In genomic region chr7:149427893-149428292, GRCh38 we compare ENCODE assay signal across 40 cellular contexts.
"Had no signal": no experiment of that assay in that cellular context is flagged by ENCODE, and none has a peak within 500 bp of the region (broad histone marks: within the 10 kb centered on the region; RNA-seq: fewer than 3 reads in every experiment).

No MANE protein-coding gene starts in this region.

- H3K27ac ChIP-seq: ascending aorta, body of pancreas, brain microvascular endothelial cell, breast epithelium, cardiac muscle cell had no signal

- H3K4me3 ChIP-seq: adrenal gland, ascending aorta, body of pancreas, breast epithelium, cardiac muscle cell had no signal

- H3K27me3 Mint-ChIP-seq: activated naive CD4-positive, alpha-beta T cell treated with anti-CD3 and anti-CD28 coated beads, Interleukin-2, amount 50 U/mL, for 24 hours; activated naive CD8-positive, alpha-beta T cell; activated T-cell treated with anti-CD3 and anti-CD28 coated beads, Interleukin-2, amount 50 U/mL, for 24 hours; activated T-helper 17 cell treated with anti-CD3 and anti-CD28 coated beads, Interleukin-2, amount 50 U/mL, for 72 hours; brain; central memory CD8-positive, alpha-beta T cell had no signal

- H3K27me3 ChIP-seq: adrenal gland, ascending aorta, body of pancreas, brain microvascular endothelial cell, breast epithelium, cardiac muscle cell had no signal

- H3K4me3 Mint-ChIP-seq: activated naive CD4-positive, alpha-beta T cell treated with anti-CD3 and anti-CD28 coated beads for 36 hours; activated naive CD4-positive, alpha-beta T cell treated with anti-CD3 and anti-CD28 coated beads, Interleukin-2, amount 10 ng/mL, durations not matched to agents 7 days and 5 days; activated naive CD4-positive, alpha-beta T cell treated with anti-CD3 and anti-CD28 coated beads, Interleukin-2, amount 50 U/mL, for 24 hours; activated naive CD8-positive, alpha-beta T cell; activated naive CD8-positive, alpha-beta T cell treated with anti-CD3 and anti-CD28 coated beads for 36 hours; activated naive CD8-positive, alpha-beta T cell treated with anti-CD3 and anti-CD28 coated beads, Interleukin-2, amount 10 ng/mL, durations not matched to agents 7 days and 5 days; activated naive CD8-positive, alpha-beta T cell treated with anti-CD3 and anti-CD28 coated beads, Interleukin-2, amount 50 U/mL, for 24 hours; activated T-cell treated with anti-CD3 and anti-CD28 coated beads, Interleukin-2, amount 50 U/mL, for 24 hours; activated T-cell treated with anti-CD3 and anti-CD28 coated beads, Interleukin-2, amount 50 U/mL, for 4 hours; activated T-cell treated with anti-CD3 and anti-CD28 coated beads, Interleukin-2, amount 50 U/mL, for 72 hours; activated T-helper 1 cell treated with anti-CD3 and anti-CD28 coated beads, Interleukin-12 subunit alpha, Interleukin-12 subunit beta, Interleukin-2, Interleukin-4 antibody, amounts not matched to agents 30 ng/mL and 10 ng/mL and 1 ng/mL, durations not matched to agents 14 hours and 24 hours and 36 hours; activated T-helper 17 cell treated with anti-CD3 and anti-CD28 coated beads, Interleukin-2, amount 50 U/mL, for 72 hours; brain; central memory CD8-positive, alpha-beta T cell had no signal

- H3K4me1 ChIP-seq: breast epithelium had no signal

- H3K27ac Mint-ChIP-seq: activated naive CD4-positive, alpha-beta T cell treated with anti-CD3 and anti-CD28 coated beads for 36 hours; activated naive CD4-positive, alpha-beta T cell treated with anti-CD3 and anti-CD28 coated beads, Interleukin-2, amount 10 ng/mL, durations not matched to agents 7 days and 5 days; activated naive CD4-positive, alpha-beta T cell treated with anti-CD3 and anti-CD28 coated beads, Interleukin-2, amount 50 U/mL, for 72 hours; activated naive CD8-positive, alpha-beta T cell; activated naive CD8-positive, alpha-beta T cell treated with anti-CD3 and anti-CD28 coated beads for 36 hours; activated naive CD8-positive, alpha-beta T cell treated with anti-CD3 and anti-CD28 coated beads, Interleukin-2, amount 10 ng/mL, durations not matched to agents 7 days and 5 days; activated naive CD8-positive, alpha-beta T cell treated with anti-CD3 and anti-CD28 coated beads, Interleukin-2, amount 50 U/mL, for 24 hours; activated T-cell treated with anti-CD3 and anti-CD28 coated beads, Interleukin-2, amount 50 U/mL, for 24 hours; activated T-cell treated with anti-CD3 and anti-CD28 coated beads, Interleukin-2, amount 50 U/mL, for 72 hours; activated T-helper 1 cell treated with anti-CD3 and anti-CD28 coated beads, Interleukin-12 subunit alpha, Interleukin-12 subunit beta, Interleukin-2, Interleukin-4 antibody, amounts not matched to agents 30 ng/mL and 10 ng/mL and 1 ng/mL, durations not matched to agents 14 hours and 24 hours and 36 hours; activated T-helper 17 cell treated with anti-CD3 and anti-CD28 coated beads, Interleukin-2, amount 50 U/mL, for 72 hours; activated T-helper 2 cell treated with anti-CD3 and anti-CD28 coated beads, Interferon-gamma antibody, Interleukin-2, Interleukin-4, amounts not matched to agents 10 μg/mL and 5 μg/mL and 100 μg/mL, durations not matched to agents 14 hours and 24 hours and 36 hours had no signal

- ATAC-seq: activated naive CD4-positive, alpha-beta T cell treated with anti-CD3 and anti-CD28 coated beads, Interleukin-2, amount 50 U/mL, for 72 hours; activated naive CD8-positive, alpha-beta T cell treated with anti-CD3 and anti-CD28 coated beads, Interleukin-2, amount 50 U/mL, for 24 hours; activated T-cell treated with anti-CD3 and anti-CD28 coated beads, Interleukin-2, amount 50 U/mL, for 4 hours; activated T-cell treated with anti-CD3 and anti-CD28 coated beads, Interleukin-2, amount 50 U/mL, for 72 hours; activated T-helper 17 cell treated with anti-CD3 and anti-CD28 coated beads, Interleukin-2, amount 50 U/mL, for 72 hours; body of pancreas had no signal

- H3K9me3 Mint-ChIP-seq: activated naive CD4-positive, alpha-beta T cell treated with anti-CD3 and anti-CD28 coated beads for 36 hours; activated naive CD4-positive, alpha-beta T cell treated with anti-CD3 and anti-CD28 coated beads, Interleukin-2, amount 10 ng/mL, durations not matched to agents 7 days and 5 days; activated naive CD4-positive, alpha-beta T cell treated with anti-CD3 and anti-CD28 coated beads, Interleukin-2, amount 50 U/mL, for 24 hours; activated naive CD4-positive, alpha-beta T cell treated with anti-CD3 and anti-CD28 coated beads, Interleukin-2, amount 50 U/mL, for 72 hours; activated naive CD8-positive, alpha-beta T cell treated with anti-CD3 and anti-CD28 coated beads for 36 hours; activated naive CD8-positive, alpha-beta T cell treated with anti-CD3 and anti-CD28 coated beads, Interleukin-2, amount 10 ng/mL, durations not matched to agents 7 days and 5 days; activated naive CD8-positive, alpha-beta T cell treated with anti-CD3 and anti-CD28 coated beads, Interleukin-2, amount 50 U/mL, for 24 hours; activated T-cell treated with anti-CD3 and anti-CD28 coated beads, Interleukin-2, amount 50 U/mL, for 24 hours; activated T-cell treated with anti-CD3 and anti-CD28 coated beads, Interleukin-2, amount 50 U/mL, for 4 hours; activated T-cell treated with anti-CD3 and anti-CD28 coated beads, Interleukin-2, amount 50 U/mL, for 72 hours; activated T-helper 1 cell treated with anti-CD3 and anti-CD28 coated beads, Interleukin-12 subunit alpha, Interleukin-12 subunit beta, Interleukin-2, Interleukin-4 antibody, amounts not matched to agents 30 ng/mL and 10 ng/mL and 1 ng/mL, durations not matched to agents 14 hours and 24 hours and 36 hours; activated T-helper 17 cell treated with anti-CD3 and anti-CD28 coated beads, Interleukin-2, amount 50 U/mL, for 72 hours; activated T-helper 2 cell treated with anti-CD3 and anti-CD28 coated beads, Interferon-gamma antibody, Interleukin-2, Interleukin-4, amounts not matched to agents 10 μg/mL and 5 μg/mL and 100 μg/mL, durations not matched to agents 14 hours and 24 hours and 36 hours; brain; central memory CD8-positive, alpha-beta T cell had no signal

- DNase-seq: activated effector memory CD4-positive, alpha-beta T cell treated with anti-CD3 and anti-CD28 coated beads, Interleukin-2, amount 50 U/mL, for 16 hours; activated effector memory CD4-positive, alpha-beta T cell treated with Interleukin-2 at 50 U/mL for 16 hours; activated gamma-delta T cell; activated gamma-delta T cell treated with Interleukin-2 at 50 U/mL for 16 hours; activated naive CD4-positive, alpha-beta T cell; activated naive CD4-positive, alpha-beta T cell treated with anti-CD3 and anti-CD28 coated beads for 36 hours; activated naive CD4-positive, alpha-beta T cell treated with anti-CD3 and anti-CD28 coated beads, Interleukin-2, amount 10 ng/mL, durations not matched to agents 7 days and 5 days; activated naive CD4-positive, alpha-beta T cell treated with anti-CD3 and anti-CD28 coated beads, Interleukin-2, amount 50 U/mL, for 16 hours; activated naive CD4-positive, alpha-beta T cell treated with Interleukin-2 at 50 U/mL for 16 hours; activated naive CD8-positive, alpha-beta T cell treated with anti-CD3 and anti-CD28 coated beads for 36 hours; activated naive CD8-positive, alpha-beta T cell treated with anti-CD3 and anti-CD28 coated beads, Interleukin-2, amount 10 ng/mL, durations not matched to agents 7 days and 5 days; activated naive CD8-positive, alpha-beta T cell treated with anti-CD3 and anti-CD28 coated beads, Interleukin-2, amount 50 U/mL, for 24 hours; activated T-cell treated with anti-CD3 and anti-CD28 coated beads, Interleukin-2, amount 50 U/mL, for 1 hour; activated T-cell treated with anti-CD3 and anti-CD28 coated beads, Interleukin-2, amount 50 U/mL, for 24 hours; activated T-cell treated with anti-CD3 and anti-CD28 coated beads, Interleukin-2, amount 50 U/mL, for 4 hours; activated T-cell treated with anti-CD3 and anti-CD28 coated beads, Interleukin-2, amount 50 U/mL, for 48 hours; activated T-cell treated with anti-CD3 and anti-CD28 coated beads, Interleukin-2, amount 50 U/mL, for 72 hours; adrenal gland; amniotic stem cell; amygdala; anterior cingulate cortex; aorta; body of pancreas; brain microvascular endothelial cell; caudate nucleus; central memory CD4-positive, alpha-beta T cell; cerebellar nuclear complex had no signal

- H3K9me3 ChIP-seq: adrenal gland, ascending aorta, body of pancreas, breast epithelium had no signal

- FAIRE-seq: astrocyte, bronchial epithelial cell had no signal

- H3K4me1 Mint-ChIP-seq: activated naive CD8-positive, alpha-beta T cell treated with anti-CD3 and anti-CD28 coated beads for 36 hours had no signal
